Comparison of ENCODE assay signal across 12 cellular contexts in genomic region chr14:74660863-74661262, GRCh38.
"Had no signal": no experiment of that assay in that cellular context is flagged by ENCODE, and none has a peak within 500 bp of the region (broad histone marks: within the 10 kb centered on the region; RNA-seq: fewer than 3 reads in every experiment).

No MANE protein-coding gene starts in this region.

- H3K27me3 ChIP-seq: brain microvascular endothelial cell, spleen had no signal

- H3K27ac ChIP-seq: brain microvascular endothelial cell, spleen had no signal

- DNase-seq: activated CD4-positive, alpha-beta T cell treated with anti-CD3 and anti-CD28 coated beads, Interleukin-2, amount 50 U/mL, for 1 hour; activated naive CD4-positive, alpha-beta T cell treated with anti-CD3 and anti-CD28 coated beads, Interleukin-2, amount 10 ng/mL, durations not matched to agents 7 days and 5 days; activated T-cell treated with anti-CD3 and anti-CD28 coated beads for 4 hours; brain microvascular endothelial cell; cerebellar nuclear complex; naive B cell; spleen; stimulated activated CD4-positive, alpha-beta T cell treated with anti-CD3 and anti-CD28 coated beads, Interleukin-1b, Interleukin-23, amount 100 ng/mL, for 48 hours; substantia nigra; T-helper 2 cell had no signal

- H3K4me1 Mint-ChIP-seq: activated naive CD4-positive, alpha-beta T cell treated with anti-CD3 and anti-CD28 coated beads, Interleukin-2, amount 10 ng/mL, durations not matched to agents 7 days and 5 days; stimulated activated memory B cell treated with anti-CD40 and anti-IgM and Interleukin-4, amounts not matched to agents 10 μg/mL and 1 μg/mL and 100 μg/mL, for 72 hours had no signal

- H3K9me3 Mint-ChIP-seq: activated naive CD4-positive, alpha-beta T cell treated with anti-CD3 and anti-CD28 coated beads, Interleukin-2, amount 10 ng/mL, durations not matched to agents 7 days and 5 days; activated T-helper 2 cell treated with anti-CD3 and anti-CD28 coated beads, Interferon-gamma antibody, Interleukin-2, Interleukin-4, amounts not matched to agents 10 μg/mL and 5 μg/mL and 100 μg/mL, durations not matched to agents 14 hours and 24 hours and 36 hours; naive B cell; stimulated activated memory B cell treated with anti-CD40 and anti-IgM and Interleukin-4, amounts not matched to agents 10 μg/mL and 1 μg/mL and 100 μg/mL, for 72 hours had no signal

- H3K4me3 ChIP-seq: spleen had no signal

- H3K4me3 Mint-ChIP-seq: activated naive CD4-positive, alpha-beta T cell treated with anti-CD3 and anti-CD28 coated beads, Interleukin-2, amount 10 ng/mL, durations not matched to agents 7 days and 5 days; naive B cell; stimulated activated memory B cell treated with anti-CD40 and anti-IgM and Interleukin-4, amounts not matched to agents 10 μg/mL and 1 μg/mL and 100 μg/mL, for 72 hours had no signal

- H3K27ac Mint-ChIP-seq: activated naive CD4-positive, alpha-beta T cell treated with anti-CD3 and anti-CD28 coated beads, Interleukin-2, amount 10 ng/mL, durations not matched to agents 7 days and 5 days; activated T-helper 2 cell treated with anti-CD3 and anti-CD28 coated beads, Interferon-gamma antibody, Interleukin-2, Interleukin-4, amounts not matched to agents 10 μg/mL and 5 μg/mL and 100 μg/mL, durations not matched to agents 14 hours and 24 hours and 36 hours; stimulated activated memory B cell treated with anti-CD40 and anti-IgM and Interleukin-4, amounts not matched to agents 10 μg/mL and 1 μg/mL and 100 μg/mL, for 72 hours had no signal

- H3K27me3 Mint-ChIP-seq: activated naive CD4-positive, alpha-beta T cell treated with anti-CD3 and anti-CD28 coated beads, Interleukin-2, amount 10 ng/mL, durations not matched to agents 7 days and 5 days; naive B cell; stimulated activated memory B cell treated with anti-CD40 and anti-IgM and Interleukin-4, amounts not matched to agents 10 μg/mL and 1 μg/mL and 100 μg/mL, for 72 hours had no signal

- ATAC-seq: stimulated activated memory B cell treated with anti-CD40 and anti-IgM and Interleukin-4, amounts not matched to agents 10 μg/mL and 1 μg/mL and 100 μg/mL, for 72 hours had no signal

- H3K9me3 ChIP-seq: spleen had no signal
